In the genomic region with DNA sequence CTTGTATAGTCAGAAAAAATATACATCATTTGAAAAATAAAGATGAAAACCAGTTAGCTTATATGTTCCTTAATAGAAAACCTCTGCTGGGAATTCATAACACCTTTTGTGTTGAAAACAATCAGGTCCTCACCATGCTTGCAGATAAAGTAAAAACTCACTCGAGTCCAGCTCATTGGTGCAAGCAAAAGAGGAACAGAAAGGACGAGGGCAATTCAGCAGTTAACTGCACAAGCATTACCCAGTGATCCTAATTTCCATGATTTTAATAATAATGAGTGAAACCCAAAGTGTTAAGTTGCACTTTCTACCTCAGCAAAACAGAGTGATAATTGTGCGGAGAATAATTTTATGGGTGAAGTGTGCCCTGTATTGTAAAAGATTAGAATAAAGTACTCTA, we compare ENCODE assay signal across 21 cellular contexts.
A peak's percentile ranks its signal among the peaks of the same experiment; 100 is the strongest.
DNase-seq lines count a peak whose midpoint lies in the region; ATAC-seq lines count a peak whose summit lies in the region.
"Had no signal": no experiment of that assay in that cellular context is flagged by ENCODE, and none has a peak within 500 bp of the region (broad histone marks: within the 10 kb centered on the region; RNA-seq: fewer than 3 reads in every experiment).

No MANE protein-coding gene starts in this region.

- H3K4me3 Mint-ChIP-seq in naive B cell (no peak overlapping the region), T-helper 17 cell (no peak overlapping the region)
- H3K4me3 Mint-ChIP-seq: activated CD8-positive, alpha-beta memory T cell treated with anti-CD3 and anti-CD28 coated beads, Interleukin-2, amount 10 ng/mL, durations not matched to agents 7 days and 5 days; activated naive CD8-positive, alpha-beta T cell treated with anti-CD3 and anti-CD28 coated beads, Interleukin-2, amount 50 U/mL, for 24 hours; activated T-helper 17 cell treated with anti-CD3 and anti-CD28 coated beads, Interleukin-2, amount 50 U/mL, for 72 hours; H9 had no signal

- H3K36me3 Mint-ChIP-seq in naive B cell, result no peaks in the 10 kb centered on the region
- no peaks in the 10 kb centered on the region for H3K36me3 Mint-ChIP-seq in T-helper 17 cell (ENCODE audit: low read depth)
- H3K36me3 Mint-ChIP-seq in activated naive CD4-positive, alpha-beta T cell treated with anti-CD3 and anti-CD28 coated beads, Interleukin-2, amount 50 U/mL, for 72 hours, result no peaks in the 10 kb centered on the region
- H3K36me3 Mint-ChIP-seq: activated CD8-positive, alpha-beta memory T cell treated with anti-CD3 and anti-CD28 coated beads, Interleukin-2, amount 10 ng/mL, durations not matched to agents 7 days and 5 days had no signal

- no peaks in the 10 kb centered on the region for H3K27me3 Mint-ChIP-seq in naive B cell
- no peaks in the 10 kb centered on the region for H3K27me3 Mint-ChIP-seq in T-helper 17 cell
- H3K27me3 Mint-ChIP-seq: activated CD8-positive, alpha-beta memory T cell treated with anti-CD3 and anti-CD28 coated beads, Interleukin-2, amount 10 ng/mL, durations not matched to agents 7 days and 5 days; activated naive CD8-positive, alpha-beta T cell treated with anti-CD3 and anti-CD28 coated beads, Interleukin-2, amount 50 U/mL, for 24 hours; activated T-helper 17 cell treated with anti-CD3 and anti-CD28 coated beads, Interleukin-2, amount 50 U/mL, for 72 hours had no signal

- no peak overlapping the region for H3K27ac Mint-ChIP-seq in naive B cell
- H3K27ac Mint-ChIP-seq in T-helper 17 cell, result no peak overlapping the region
- no peak overlapping the region for H3K27ac Mint-ChIP-seq in activated naive CD4-positive, alpha-beta T cell treated with anti-CD3 and anti-CD28 coated beads, Interleukin-2, amount 50 U/mL, for 72 hours
- H3K27ac Mint-ChIP-seq: activated CD8-positive, alpha-beta memory T cell treated with anti-CD3 and anti-CD28 coated beads, Interleukin-2, amount 10 ng/mL, durations not matched to agents 7 days and 5 days; activated naive CD8-positive, alpha-beta T cell treated with anti-CD3 and anti-CD28 coated beads, Interleukin-2, amount 50 U/mL, for 24 hours; activated T-helper 17 cell treated with anti-CD3 and anti-CD28 coated beads, Interleukin-2, amount 50 U/mL, for 72 hours; H9 had no signal

- DNase-seq in NCI-H1436 treated with DMSO at 0.1 percent for 48 hours (lab: John Stamatoyannopoulos, UW) (peak; percentile 17), NCI-H1436 (lab: John Stamatoyannopoulos, UW) (no peak), MV-4-11 (lab: John Stamatoyannopoulos, UW) (peak; percentile 15), naive B cell (peak; percentile 35), T-helper 17 cell (no peak)
- no peak for DNase-seq in activated naive CD4-positive, alpha-beta T cell treated with anti-CD3 and anti-CD28 coated beads, Interleukin-2, amount 50 U/mL, for 72 hours (ENCODE audit: low spot score in 2 of 2)
- DNase-seq: activated CD4-positive, alpha-beta T cell treated with anti-CD3 and anti-CD28 coated beads for 48 hours; activated CD8-positive, alpha-beta memory T cell treated with anti-CD3 and anti-CD28 coated beads, Interleukin-2, amount 10 ng/mL, durations not matched to agents 7 days and 5 days; activated naive CD8-positive, alpha-beta T cell treated with anti-CD3 and anti-CD28 coated beads, Interleukin-2, amount 50 U/mL, for 24 hours; Calu3; EL; H9; head of caudate nucleus; KBM-7; left ventricle myocardium superior; stimulated activated CD4-positive, alpha-beta T cell treated with anti-CD3 and anti-CD28 coated beads, Interleukin-4, amount 100 ng/mL, for 1 hour; SW 1271 had no signal

- no peaks in the 10 kb centered on the region for H3K9me3 Mint-ChIP-seq in naive B cell
- no peaks in the 10 kb centered on the region for H3K9me3 Mint-ChIP-seq in activated naive CD4-positive, alpha-beta T cell treated with anti-CD3 and anti-CD28 coated beads, Interleukin-2, amount 50 U/mL, for 72 hours
- H3K9me3 Mint-ChIP-seq: activated naive CD8-positive, alpha-beta T cell treated with anti-CD3 and anti-CD28 coated beads, Interleukin-2, amount 50 U/mL, for 24 hours; activated T-helper 17 cell treated with anti-CD3 and anti-CD28 coated beads, Interleukin-2, amount 50 U/mL, for 72 hours; H9 had no signal

- no peaks in the 10 kb centered on the region for H3K9me3 ChIP-seq in T-helper 17 cell (ENCODE audit: control insufficient read depth, low read length, poor library complexity, severe bottlenecking)

- ATAC-seq in GM21390 (IDR thresholded peaks at IDR 0.05; ENCODE audit: unreplicated experiment), result peak; percentile 75
- peak; percentile 88 to 97 for ATAC-seq in naive B cell (ENCODE audit: low read depth in 2 of 2)
- ATAC-seq in T-helper 17 cell, result no peak
- no peak for ATAC-seq in activated naive CD4-positive, alpha-beta T cell treated with anti-CD3 and anti-CD28 coated beads, Interleukin-2, amount 50 U/mL, for 72 hours
- no peak for ATAC-seq in GM21717 (IDR thresholded peaks at IDR 0.05; ENCODE audit: unreplicated experiment)
- ATAC-seq: activated CD8-positive, alpha-beta memory T cell treated with anti-CD3 and anti-CD28 coated beads, Interleukin-2, amount 10 ng/mL, durations not matched to agents 7 days and 5 days; activated naive CD8-positive, alpha-beta T cell treated with anti-CD3 and anti-CD28 coated beads, Interleukin-2, amount 50 U/mL, for 24 hours; activated T-helper 17 cell treated with anti-CD3 and anti-CD28 coated beads, Interleukin-2, amount 50 U/mL, for 72 hours; left ventricle myocardium superior; Right ventricle myocardium inferior had no signal

- peaks cover 9 to 13% (median 11%) of the 10 kb centered on the region in 3 donors for H3K4me1 Mint-ChIP-seq in naive B cell
- H3K4me1 Mint-ChIP-seq in T-helper 17 cell, result no peaks in the 10 kb centered on the region
- H3K4me1 Mint-ChIP-seq: activated CD8-positive, alpha-beta memory T cell treated with anti-CD3 and anti-CD28 coated beads, Interleukin-2, amount 10 ng/mL, durations not matched to agents 7 days and 5 days; activated naive CD8-positive, alpha-beta T cell treated with anti-CD3 and anti-CD28 coated beads, Interleukin-2, amount 50 U/mL, for 24 hours; activated T-helper 17 cell treated with anti-CD3 and anti-CD28 coated beads, Interleukin-2, amount 50 U/mL, for 72 hours; H9 had no signal

Comparison
In these comparisons a context has a peak if more than half of its experiments do, and no peak if none do; other contexts are left out.
1. DNase-seq: peak in NCI-H1436 treated with DMSO at 0.1 percent for 48 hours (single experiment), MV-4-11 (single experiment) and naive B cell (single experiment); none in NCI-H1436 (single experiment), T-helper 17 cell (0 of 3) and activated naive CD4-positive, alpha-beta T cell treated with anti-CD3 and anti-CD28 coated beads, Interleukin-2, amount 50 U/mL, for 72 hours (0 of 2).
2. ATAC-seq: peak in GM21390 (single experiment) and naive B cell (2 of 2); none in T-helper 17 cell (single experiment), activated naive CD4-positive, alpha-beta T cell treated with anti-CD3 and anti-CD28 coated beads, Interleukin-2, amount 50 U/mL, for 72 hours (0 of 2) and GM21717 (single experiment).